24 cellular contexts compared by ENCODE assay signal in genomic region chr11:13076961-13077360, GRCh38.
"Had no signal": no experiment of that assay in that cellular context is flagged by ENCODE, and none has a peak within 500 bp of the region (broad histone marks: within the 10 kb centered on the region; RNA-seq: fewer than 3 reads in every experiment).

No MANE protein-coding gene starts in this region.

- H3K4me1 Mint-ChIP-seq: activated naive CD4-positive, alpha-beta T cell treated with anti-CD3 and anti-CD28 coated beads, Interleukin-2, amount 10 ng/mL, durations not matched to agents 7 days and 5 days; activated naive CD8-positive, alpha-beta T cell treated with anti-CD3 and anti-CD28 coated beads, Interleukin-2, amount 50 U/mL, for 24 hours; brain; mesothelial cell of epicardium had no signal

- H3K4me1 ChIP-seq: pancreas, transverse colon had no signal

- H3K27ac ChIP-seq: dorsolateral prefrontal cortex, neutrophil, pancreas, transverse colon, vagina had no signal

- H3K4me3 ChIP-seq: dorsolateral prefrontal cortex, lung, pancreas, transverse colon, vagina had no signal

- H3K4me3 Mint-ChIP-seq: activated naive CD4-positive, alpha-beta T cell treated with anti-CD3 and anti-CD28 coated beads, Interleukin-2, amount 10 ng/mL, durations not matched to agents 7 days and 5 days; activated naive CD8-positive, alpha-beta T cell treated with anti-CD3 and anti-CD28 coated beads, Interleukin-2, amount 50 U/mL, for 24 hours; brain; mesothelial cell of epicardium; natural killer cell treated with Interleukin-12 subunit alpha and Interleukin-12 subunit beta and Interleukin-15 and Interleukin-18, amount 100 ng/mL, for 72 hours; stimulated activated naive CD8-positive, alpha-beta T cell treated with anti-CD3 and anti-CD28 coated beads, Interleukin-15, Interleukin-2, amounts not matched to agents 100 ng/mL and 50 ng/mL, for 24 hours had no signal

- DNase-seq: activated CD4-positive, alpha-beta T cell treated with anti-CD3 and anti-CD28 coated beads, Interleukin-2, amount 50 U/mL, for 1 hour; activated CD4-positive, CD25-positive, alpha-beta regulatory T cell treated with anti-CD3 and anti-CD28 coated beads, Interleukin-2, amount 50 U/mL, for 72 hours; activated CD8-positive, alpha-beta memory T cell treated with anti-CD3 and anti-CD28 coated beads for 24 hours; activated CD8-positive, alpha-beta memory T cell treated with anti-CD3 and anti-CD28 coated beads, Interleukin-2, amount 50 U/mL, for 48 hours; activated effector memory CD4-positive, alpha-beta T cell treated with Interleukin-2 at 50 U/mL for 16 hours; activated naive CD4-positive, alpha-beta T cell treated with anti-CD3 and anti-CD28 coated beads, Interleukin-2, amount 10 ng/mL, durations not matched to agents 7 days and 5 days; activated naive CD8-positive, alpha-beta T cell treated with anti-CD3 and anti-CD28 coated beads, Interleukin-2, amount 50 U/mL, for 24 hours; activated T-cell treated with anti-CD3 and anti-CD28 coated beads, Interleukin-2, amount 50 U/mL, for 48 hours; anterior cingulate cortex; central memory CD4-positive, alpha-beta T cell; dorsolateral prefrontal cortex; left colon; pancreas; retina; T-helper 1 cell; T-helper 9 cell; transverse colon had no signal

- H3K27me3 ChIP-seq: pancreas, vagina had no signal

- H3K27ac Mint-ChIP-seq: activated naive CD4-positive, alpha-beta T cell treated with anti-CD3 and anti-CD28 coated beads, Interleukin-2, amount 10 ng/mL, durations not matched to agents 7 days and 5 days; activated naive CD8-positive, alpha-beta T cell treated with anti-CD3 and anti-CD28 coated beads, Interleukin-2, amount 50 U/mL, for 24 hours; brain; mesothelial cell of epicardium; natural killer cell treated with Interleukin-12 subunit alpha and Interleukin-12 subunit beta and Interleukin-15 and Interleukin-18, amount 100 ng/mL, for 72 hours; stimulated activated naive CD8-positive, alpha-beta T cell treated with anti-CD3 and anti-CD28 coated beads, Interleukin-15, Interleukin-2, amounts not matched to agents 100 ng/mL and 50 ng/mL, for 24 hours had no signal

- ATAC-seq: activated naive CD8-positive, alpha-beta T cell treated with anti-CD3 and anti-CD28 coated beads, Interleukin-2, amount 50 U/mL, for 24 hours; left colon; natural killer cell treated with Interleukin-12 subunit alpha and Interleukin-12 subunit beta and Interleukin-15 and Interleukin-18, amount 100 ng/mL, for 72 hours; pancreas had no signal

- H3K9me3 Mint-ChIP-seq: activated naive CD4-positive, alpha-beta T cell treated with anti-CD3 and anti-CD28 coated beads, Interleukin-2, amount 10 ng/mL, durations not matched to agents 7 days and 5 days; activated naive CD8-positive, alpha-beta T cell treated with anti-CD3 and anti-CD28 coated beads, Interleukin-2, amount 50 U/mL, for 24 hours; brain; mesothelial cell of epicardium; natural killer cell treated with Interleukin-12 subunit alpha and Interleukin-12 subunit beta and Interleukin-15 and Interleukin-18, amount 100 ng/mL, for 72 hours; stimulated activated naive CD8-positive, alpha-beta T cell treated with anti-CD3 and anti-CD28 coated beads, Interleukin-15, Interleukin-2, amounts not matched to agents 100 ng/mL and 50 ng/mL, for 24 hours had no signal

- H3K36me3 ChIP-seq: neutrophil, pancreas, transverse colon, vagina had no signal

- H3K9me3 ChIP-seq: neutrophil, pancreas, transverse colon, vagina had no signal

- H3K36me3 Mint-ChIP-seq: activated naive CD4-positive, alpha-beta T cell treated with anti-CD3 and anti-CD28 coated beads, Interleukin-2, amount 10 ng/mL, durations not matched to agents 7 days and 5 days; brain; mesothelial cell of epicardium; natural killer cell treated with Interleukin-12 subunit alpha and Interleukin-12 subunit beta and Interleukin-15 and Interleukin-18, amount 100 ng/mL, for 72 hours had no signal
